Comparison of ENCODE assay signal across 1 cellular context in genomic region chr11:47409440-47410403, GRCh38.
TF ChIP-seq lines count a peak whose summit lies in the region.

No MANE protein-coding gene starts in this region.

TF ChIP-seq in H1, 55 proteins besides CTCF, POLR2A, EP300 and RAD21:
- TF ChIP-seq TAF1 (IDR thresholded peaks at IDR 0.05; ENCODE audit: low read depth, low read length), result no peak
- no peak for TF ChIP-seq SIN3A (conservative IDR thresholded peaks at IDR 0.05 in 1 of 2, IDR thresholded peaks at IDR 0.05 in 1 of 2; ENCODE audit: low read depth in 1 of 2, low read length in 2 of 2)
- no peak for TF ChIP-seq ATF3 (IDR thresholded peaks at IDR 0.05; ENCODE audit: insufficient read depth, low read depth, low read length)
- TF ChIP-seq EZH2 (IDR thresholded peaks at IDR 0.05; ENCODE audit: low read depth, low read length, severe bottlenecking), result no peak
- no peak for TF ChIP-seq MAFK (IDR thresholded peaks at IDR 0.05; ENCODE audit: low read depth, low read length)
- no peak for TF ChIP-seq NANOG (IDR thresholded peaks at IDR 0.05; ENCODE audit: insufficient read depth, low read depth, low read length, poor library complexity, severe bottlenecking)
- no peak for TF ChIP-seq SAP30 (IDR thresholded peaks at IDR 0.05; ENCODE audit: insufficient read depth, insufficient replicate concordance, low read length)
- no peak for TF ChIP-seq BCL11A (IDR thresholded peaks at IDR 0.05; ENCODE audit: low read depth in 2 of 2, low read length in 2 of 2)
- TF ChIP-seq E2F6 (IDR thresholded peaks at IDR 0.05), result no peak
